1 cellular context compared by ENCODE assay signal in the genomic region with DNA sequence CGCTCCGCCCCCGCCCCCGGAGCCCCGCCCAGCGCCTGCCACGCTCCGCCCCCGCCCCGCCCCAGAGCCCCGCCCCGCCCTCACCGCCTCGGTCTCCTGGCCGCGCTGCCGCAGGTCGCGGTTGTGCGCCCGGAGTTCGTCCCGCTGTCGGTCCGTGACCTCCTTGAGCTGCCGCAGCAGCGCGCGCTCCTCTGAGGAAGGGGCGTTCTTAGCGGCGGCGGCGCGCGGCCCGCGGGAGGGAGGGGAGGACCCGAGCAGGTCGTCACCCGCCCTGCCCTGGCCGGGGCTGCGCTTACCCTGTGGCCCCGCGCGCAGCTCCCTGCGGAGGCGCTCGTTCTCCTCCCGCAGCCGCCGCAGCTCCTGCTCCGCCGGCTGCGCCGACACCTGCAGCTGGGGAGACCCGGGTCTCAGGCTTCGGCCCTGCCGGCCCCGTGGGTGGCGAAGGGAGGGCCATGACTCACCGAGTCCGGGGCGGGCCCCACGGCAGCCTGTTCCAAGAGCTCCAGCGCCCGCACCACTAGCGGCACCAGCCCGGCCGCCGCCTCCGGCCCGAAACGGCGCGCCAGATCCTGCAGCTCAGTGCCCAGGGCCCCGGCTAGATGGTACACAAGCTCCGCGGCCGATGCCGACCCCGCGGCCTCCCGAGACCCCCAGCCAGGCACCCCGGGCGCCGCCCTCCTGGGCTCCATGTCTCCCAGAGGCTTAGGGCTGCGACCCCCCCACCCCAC.
A peak's percentile ranks its signal among the peaks of the same experiment; 100 is the strongest.
TF ChIP-seq lines count a peak whose summit lies in the region.

No MANE protein-coding gene starts in this region.

TF ChIP-seq in HepG2, 621 proteins besides CTCF, POLR2A, EP300 and RAD21 (continued from another document and continues in another):
- TF ChIP-seq NR2C2 (CRISPR knock-in tag; IDR thresholded peaks at IDR 0.05; ENCODE audit: borderline replicate concordance) (0 out of 2 replicates have a peak, but pooled peaks have one; percentile 58), SNAI1 (CRISPR knock-in tag; IDR thresholded peaks at IDR 0.05; ENCODE audit: borderline replicate concordance) (no peak), FOXK2 (IDR thresholded peaks at IDR 0.05) (no peak), ZNF143 (CRISPR knock-in tag; IDR thresholded peaks at IDR 0.05) (no peak; the same call in 1 of the 2 replicates), ZNF460 (CRISPR knock-in tag; IDR thresholded peaks at IDR 0.05; ENCODE audit: borderline replicate concordance) (no peak), ZNF710 (CRISPR knock-in tag; IDR thresholded peaks at IDR 0.05; ENCODE audit: borderline replicate concordance) (no peak; the same call in 1 of the 2 replicates), ZNF451 (CRISPR knock-in tag; IDR thresholded peaks at IDR 0.05) (no peak), ZNF562 (CRISPR knock-in tag; IDR thresholded peaks at IDR 0.05; ENCODE audit: borderline replicate concordance) (no peak), ZNF546 (CRISPR knock-in tag; conservative IDR thresholded peaks at IDR 0.05) (0 out of 2 replicates have a peak, but pooled peaks have one; percentile 71), TBL1XR1 (IDR thresholded peaks at IDR 0.05; ENCODE audit: borderline replicate concordance, low read length, partially characterized antibody) (no peak), ZFP36L1 (CRISPR knock-in tag; IDR thresholded peaks at IDR 0.05) (no peak), NFIC (IDR thresholded peaks at IDR 0.05; ENCODE audit: low read length) (no peak), ZFP90 (CRISPR knock-in tag; IDR thresholded peaks at IDR 0.05; ENCODE audit: borderline replicate concordance) (no peak), JUNB (CRISPR knock-in tag; IDR thresholded peaks at IDR 0.05; ENCODE audit: borderline replicate concordance) (no peak), ZNF280B (CRISPR knock-in tag; IDR thresholded peaks at IDR 0.05; ENCODE audit: borderline replicate concordance) (no peak; the same call in 1 of the 2 replicates), AGO2 (optimal IDR thresholded peaks at IDR 0.05; ENCODE audit: low read depth, low read length) (peak; percentile 99), NCOA5 (CRISPR knock-in tag; IDR thresholded peaks at IDR 0.05) (no peak), ZBTB25 (CRISPR knock-in tag; IDR thresholded peaks at IDR 0.05) (no peak), KDM6A (CRISPR knock-in tag; IDR thresholded peaks at IDR 0.05; ENCODE audit: low read depth) (no peak), HNRNPH1 (optimal IDR thresholded peaks at IDR 0.05; ENCODE audit: low read depth, low read length) (no peak), MXI1 (IDR thresholded peaks at IDR 0.05; ENCODE audit: borderline replicate concordance, low read depth, low read length) (0 out of 3 replicates have a peak, but pooled peaks have one; percentile 11), FOXO1 (CRISPR knock-in tag; IDR thresholded peaks at IDR 0.05) (no peak), PHF8 (CRISPR knock-in tag; IDR thresholded peaks at IDR 0.05) (peak; percentile 67), ZNF232 (CRISPR knock-in tag; IDR thresholded peaks at IDR 0.05; ENCODE audit: borderline replicate concordance) (no peak), ZNF501 (CRISPR knock-in tag; IDR thresholded peaks at IDR 0.05) (no peak; the same call in 1 of the 2 replicates), ZNF572 (CRISPR knock-in tag; IDR thresholded peaks at IDR 0.05) (no peak), KMT2B (CRISPR knock-in tag; IDR thresholded peaks at IDR 0.05) (0 out of 2 replicates have a peak, but pooled peaks have one; percentile 14), GABPA (IDR thresholded peaks at IDR 0.05; ENCODE audit: low read depth, low read length) (no peak), GABPA (CRISPR knock-in tag; IDR thresholded peaks at IDR 0.05; ENCODE audit: low read depth) (no peak), FUBP1 (CRISPR knock-in tag; IDR thresholded peaks at IDR 0.05; ENCODE audit: borderline replicate concordance) (no peak), ZNF773 (CRISPR knock-in tag; IDR thresholded peaks at IDR 0.05; ENCODE audit: borderline replicate concordance) (peak; percentile 64; the same call in 1 of the 2 replicates), KDM1A (CRISPR knock-in tag; IDR thresholded peaks at IDR 0.05) (no peak), CEBPG (CRISPR knock-in tag; IDR thresholded peaks at IDR 0.05) (no peak), ZNF20 (CRISPR knock-in tag; IDR thresholded peaks at IDR 0.05) (no peak), RXRB (CRISPR knock-in tag; IDR thresholded peaks at IDR 0.05; ENCODE audit: borderline replicate concordance) (no peak), SIN3A (IDR thresholded peaks at IDR 0.05; ENCODE audit: borderline replicate concordance, low read depth, low read length) (peak; percentile 80; the same call in 1 of the 2 replicates), MAFK (conservative IDR thresholded peaks at IDR 0.05 in 1 of 2, IDR thresholded peaks at IDR 0.05 in 1 of 2; ENCODE audit: low read length in 2 of 2) (no peak), MYC (CRISPR knock-in tag; IDR thresholded peaks at IDR 0.05; ENCODE audit: borderline replicate concordance) (peak; percentile 47; the same call in 1 of the 2 replicates), ZNF75D (CRISPR knock-in tag; IDR thresholded peaks at IDR 0.05; ENCODE audit: borderline replicate concordance) (no peak), ZNF781 (CRISPR knock-in tag; IDR thresholded peaks at IDR 0.05; ENCODE audit: borderline replicate concordance, not compliant biosample characterization) (no peak), MLLT10 (CRISPR knock-in tag; IDR thresholded peaks at IDR 0.05) (no peak), SMARCE1 (IDR thresholded peaks at IDR 0.05; ENCODE audit: borderline replicate concordance) (no peak), ADNP (CRISPR knock-in tag; IDR thresholded peaks at IDR 0.05) (no peak), ZNF530 (CRISPR knock-in tag; IDR thresholded peaks at IDR 0.05; ENCODE audit: low read depth) (no peak), HBP1 (CRISPR knock-in tag; IDR thresholded peaks at IDR 0.05; ENCODE audit: low read depth) (no peak), ZNF510 (CRISPR knock-in tag; IDR thresholded peaks at IDR 0.05; ENCODE audit: low read depth) (0 out of 2 replicates have a peak, but pooled peaks have one; percentile 27), ZNF644 (CRISPR knock-in tag; IDR thresholded peaks at IDR 0.05; ENCODE audit: low read depth) (no peak), ZNF550 (CRISPR knock-in tag; IDR thresholded peaks at IDR 0.05; ENCODE audit: borderline replicate concordance) (no peak), TMF1 (CRISPR knock-in tag; IDR thresholded peaks at IDR 0.05; ENCODE audit: low read depth) (no peak), HMG20B (CRISPR knock-in tag; conservative IDR thresholded peaks at IDR 0.05) (no peak), ZNF672 (CRISPR knock-in tag; IDR thresholded peaks at IDR 0.05) (no peak)
- TF ChIP-seq, protein P1, sequence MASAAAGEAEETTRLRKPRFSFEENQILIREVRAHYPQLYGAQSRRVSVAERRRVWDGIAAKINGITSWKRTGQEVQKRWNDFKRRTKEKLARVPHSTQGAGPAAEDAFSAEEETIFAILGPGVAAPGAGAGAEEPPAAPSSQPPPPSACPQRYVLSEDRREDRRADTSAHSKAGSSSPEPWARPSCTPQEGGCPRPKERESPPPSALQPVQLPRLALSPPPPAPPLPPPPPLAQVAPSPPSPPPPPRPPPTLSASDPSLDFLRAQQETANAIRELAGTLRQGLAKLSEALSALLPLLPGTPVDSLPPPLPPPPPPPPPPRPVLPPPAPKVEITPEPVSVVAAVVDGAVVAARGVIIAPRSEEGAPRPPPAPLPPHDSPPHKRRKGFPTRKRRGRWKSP (CRISPR knock-in tag; IDR thresholded peaks at IDR 0.05): peak; percentile 85
- TF ChIP-seq, protein P2, sequence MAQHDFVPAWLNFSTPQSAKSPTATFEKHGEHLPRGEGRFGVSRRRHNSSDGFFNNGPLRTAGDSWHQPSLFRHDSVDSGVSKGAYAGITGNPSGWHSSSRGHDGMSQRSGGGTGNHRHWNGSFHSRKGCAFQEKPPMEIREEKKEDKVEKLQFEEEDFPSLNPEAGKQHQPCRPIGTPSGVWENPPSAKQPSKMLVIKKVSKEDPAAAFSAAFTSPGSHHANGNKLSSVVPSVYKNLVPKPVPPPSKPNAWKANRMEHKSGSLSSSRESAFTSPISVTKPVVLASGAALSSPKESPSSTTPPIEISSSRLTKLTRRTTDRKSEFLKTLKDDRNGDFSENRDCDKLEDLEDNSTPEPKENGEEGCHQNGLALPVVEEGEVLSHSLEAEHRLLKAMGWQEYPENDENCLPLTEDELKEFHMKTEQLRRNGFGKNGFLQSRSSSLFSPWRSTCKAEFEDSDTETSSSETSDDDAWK (CRISPR knock-in tag; IDR thresholded peaks at IDR 0.05): no peak
- TF ChIP-seq, protein P3, sequence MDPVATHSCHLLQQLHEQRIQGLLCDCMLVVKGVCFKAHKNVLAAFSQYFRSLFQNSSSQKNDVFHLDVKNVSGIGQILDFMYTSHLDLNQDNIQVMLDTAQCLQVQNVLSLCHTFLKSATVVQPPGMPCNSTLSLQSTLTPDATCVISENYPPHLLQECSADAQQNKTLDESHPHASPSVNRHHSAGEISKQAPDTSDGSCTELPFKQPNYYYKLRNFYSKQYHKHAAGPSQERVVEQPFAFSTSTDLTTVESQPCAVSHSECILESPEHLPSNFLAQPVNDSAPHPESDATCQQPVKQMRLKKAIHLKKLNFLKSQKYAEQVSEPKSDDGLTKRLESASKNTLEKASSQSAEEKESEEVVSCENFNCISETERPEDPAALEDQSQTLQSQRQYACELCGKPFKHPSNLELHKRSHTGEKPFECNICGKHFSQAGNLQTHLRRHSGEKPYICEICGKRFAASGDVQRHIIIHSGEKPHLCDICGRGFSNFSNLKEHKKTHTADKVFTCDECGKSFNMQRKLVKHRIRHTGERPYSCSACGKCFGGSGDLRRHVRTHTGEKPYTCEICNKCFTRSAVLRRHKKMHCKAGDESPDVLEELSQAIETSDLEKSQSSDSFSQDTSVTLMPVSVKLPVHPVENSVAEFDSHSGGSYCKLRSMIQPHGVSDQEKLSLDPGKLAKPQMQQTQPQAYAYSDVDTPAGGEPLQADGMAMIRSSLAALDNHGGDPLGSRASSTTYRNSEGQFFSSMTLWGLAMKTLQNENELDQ (CRISPR knock-in tag; IDR thresholded peaks at IDR 0.05; ENCODE audit: borderline replicate concordance): no peak
